Comparison of ENCODE assay signal across 1 cellular context in genomic region chr1:235017719-235018118, GRCh38.
A peak's percentile ranks its signal among the peaks of the same experiment; 100 is the strongest.
TF ChIP-seq lines count a peak whose summit lies in the region.

No MANE protein-coding gene starts in this region.

TF ChIP-seq in HepG2, 621 proteins besides CTCF, POLR2A, EP300 and RAD21 (continued from another document):
- TF ChIP-seq ZNF747 (CRISPR knock-in tag; IDR thresholded peaks at IDR 0.05; ENCODE audit: borderline replicate concordance) = no peak
- 0 out of 2 replicates have a peak, but pooled peaks have one; percentile 32 for TF ChIP-seq IRF2 (CRISPR knock-in tag; IDR thresholded peaks at IDR 0.05)
- no peak for TF ChIP-seq TBL1XR1 (IDR thresholded peaks at IDR 0.05; ENCODE audit: borderline replicate concordance, low read length, partially characterized antibody)
- TF ChIP-seq ZNF761 (CRISPR knock-in tag; conservative IDR thresholded peaks at IDR 0.05) = no peak
- TF ChIP-seq ZNF550 (CRISPR knock-in tag; IDR thresholded peaks at IDR 0.05; ENCODE audit: borderline replicate concordance) = no peak
- TF ChIP-seq FOXA1 (IDR thresholded peaks at IDR 0.05) = no peak
- TF ChIP-seq FOXA1 (CRISPR knock-in tag; IDR thresholded peaks at IDR 0.05) = peak; percentile 53
- no peak; the same call in 1 of the 2 replicates for TF ChIP-seq JUN (CRISPR knock-in tag; IDR thresholded peaks at IDR 0.05)
